Comparison of ENCODE assay signal across 8 cellular contexts in genomic region chr15:68281008-68281407, GRCh38. TPM values are rescaled to one million over a fixed set of nuclear protein-coding genes. Genes with fewer than 3 reads are reported as not detected.
DNase-seq lines count a peak whose midpoint lies in the region; ATAC-seq and TF ChIP-seq lines count a peak whose summit lies in the region.
"Had no signal": no experiment of that assay in that cellular context is flagged by ENCODE, and none has a peak within 500 bp of the region (broad histone marks: within the 10 kb centered on the region; RNA-seq: fewer than 3 reads in every experiment).

No MANE protein-coding gene starts in this region.

- TF ChIP-seq CTCF in HEK293 (tag by site-specific recombination; IDR thresholded peaks at IDR 0.05) = no peak
- no peak for TF ChIP-seq CTCF in VCaP (conservative IDR thresholded peaks at IDR 0.05)
- no peak for TF ChIP-seq CTCF in fibroblast of mammary gland (conservative IDR thresholded peaks at IDR 0.05; ENCODE audit: control insufficient read depth, insufficient read depth, low read depth, low read length)

- CTCF ChIA-PET in HEK293 (lab: Yijun Ruan, JAX) = interaction anchor here (1.0 to 4.3 kb wide), 7 partner anchors 8 to 269 kb away, joined by 3 to 31 read pairs (median 3); no protein-coding TSS in a partner anchor

- peaks cover 15% of the 10 kb centered on the region; the same call in 1 of the 2 replicates for H3K4me1 ChIP-seq in HEK293 (ENCODE audit: control insufficient read depth, insufficient read depth, low read length)

- POLR2A ChIA-PET in HEK293 (lab: Yijun Ruan, JAX) = interaction anchor here (1.0 to 1.9 kb wide), 3 partner anchors 10 to 28 kb away, joined by 3 to 6 read pairs (median 5); no protein-coding TSS in a partner anchor

- H3K4me3 ChIP-seq in HEK293 (ENCODE audit: low read depth, low read length) = peak overlapping the region; percentile 95
- peak overlapping the region; percentile 87 for H3K4me3 ChIP-seq in fibroblast of mammary gland (ENCODE audit: control insufficient read depth, low read depth, low read length)
- H3K4me3 ChIP-seq in skin epidermis = peak overlapping the region in 6 of 7 experiments; percentile 0 to 91 (median 74)

- H3K9me3 ChIP-seq in HEK293 (ENCODE audit: control insufficient read depth, insufficient read depth, low read depth, low read length) = no peaks in the 10 kb centered on the region

- H3K27ac ChIP-seq in HEK293 (ENCODE audit: extremely low read depth, low read depth, low read length) (no peak overlapping the region), VCaP (peak overlapping the region; percentile 98; the same call in 1 of the 2 replicates), skin epidermis (peak overlapping the region in 17 of 21 experiments; percentile 4 to 100 (median 66))

- H3K36me3 ChIP-seq in HEK293 (ENCODE audit: control insufficient read depth in 2 of 2, insufficient read depth in 1 of 2, low read length in 2 of 2) = peaks cover 5 to 23% of the 10 kb centered on the region in 2 experiments; a peak in 2 of 3 replicates

- no peak for ATAC-seq in GM18870 (IDR thresholded peaks at IDR 0.05; ENCODE audit: unreplicated experiment)
- no peak for ATAC-seq in GM21717 (IDR thresholded peaks at IDR 0.05; ENCODE audit: unreplicated experiment)

- DNase-seq in fibroblast of mammary gland (ENCODE audit: low read depth) = no peak
- DNase-seq in mucosa of gallbladder (ENCODE audit: low spot score) = no peak
- DNase-seq: activated effector memory CD4-positive, alpha-beta T cell treated with anti-CD3 and anti-CD28 coated beads, Interleukin-2, amount 50 U/mL, for 16 hours had no signal

TF ChIP-seq in HEK293, 187 proteins besides CTCF, POLR2A, EP300 and RAD21:
- TF ChIP-seq ZNF214 (tag by site-specific recombination; IDR thresholded peaks at IDR 0.05; ENCODE audit: borderline replicate concordance) (no peak), ZNF707 (tag by site-specific recombination; IDR thresholded peaks at IDR 0.05) (no peak), PRDM6 (tag by site-specific recombination; IDR thresholded peaks at IDR 0.05) (peak; percentile 47; the same call in 1 of the 2 replicates), ZNF768 (tag by site-specific recombination; IDR thresholded peaks at IDR 0.05) (0 out of 2 replicates have a peak, but pooled peaks have one; percentile 3), YY1 (tag by site-specific recombination; IDR thresholded peaks at IDR 0.05) (no peak)

RNA-seq across cellular contexts. Expression of gene FEM1B, which starts 3.5 kb away (rescaled TPM):
- total RNA-seq in mucosa of gallbladder = 51.7 TPM

RNA-seq across cellular contexts. Expression of gene CLN6, which starts 51.5 kb away (rescaled TPM):
- 25.7 TPM for total RNA-seq in mucosa of gallbladder
